In the genomic region with DNA sequence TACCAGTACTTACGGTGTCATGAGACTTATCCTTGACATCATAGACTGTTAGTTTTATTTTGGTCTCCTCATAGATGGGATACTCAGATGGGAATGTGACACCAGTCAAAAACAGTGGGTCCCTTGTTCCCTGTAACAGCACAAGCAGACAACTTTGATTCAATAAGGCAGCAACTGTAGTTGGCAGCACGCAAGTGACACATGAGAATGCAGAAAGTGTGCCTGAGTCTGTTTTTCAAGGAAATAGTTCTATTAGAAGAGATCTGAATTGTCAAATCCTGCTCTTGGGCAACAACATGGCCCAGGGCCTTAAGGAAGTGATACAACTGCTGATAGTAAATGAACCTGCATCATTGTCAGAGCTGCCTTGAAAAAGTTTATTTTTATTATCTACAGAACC, we compare ENCODE assay signal across 10 cellular contexts.
A peak's percentile ranks its signal among the peaks of the same experiment; 100 is the strongest.
DNase-seq lines count a peak whose midpoint lies in the region; ATAC-seq and TF ChIP-seq lines count a peak whose summit lies in the region.
"Had no signal": no experiment of that assay in that cellular context is flagged by ENCODE, and none has a peak within 500 bp of the region (broad histone marks: within the 10 kb centered on the region; RNA-seq: fewer than 3 reads in every experiment).

No MANE protein-coding gene starts in this region.

- no peaks in the 10 kb centered on the region for H3K27me3 Mint-ChIP-seq in activated naive CD4-positive, alpha-beta T cell treated with anti-CD3 and anti-CD28 coated beads, Interleukin-2, amount 50 U/mL, for 24 hours

- no peak overlapping the region for H3K4me3 ChIP-seq in urinary bladder (ENCODE audit: low read depth, low read length)

- no peaks in the 10 kb centered on the region for H3K9me3 Mint-ChIP-seq in activated naive CD4-positive, alpha-beta T cell treated with anti-CD3 and anti-CD28 coated beads, Interleukin-2, amount 50 U/mL, for 24 hours

- peaks cover 2% of the 10 kb centered on the region for H3K4me1 ChIP-seq in urinary bladder (ENCODE audit: insufficient read depth)

- H3K27ac ChIP-seq in urinary bladder (ENCODE audit: low read depth) = peak overlapping the region; percentile 35
- H3K27ac ChIP-seq: C4-2B had no signal

- H3K4me3 Mint-ChIP-seq in activated naive CD4-positive, alpha-beta T cell treated with anti-CD3 and anti-CD28 coated beads, Interleukin-2, amount 50 U/mL, for 24 hours = peak overlapping the region; percentile 98

- peaks cover 28% of the 10 kb centered on the region for H3K36me3 Mint-ChIP-seq in activated naive CD4-positive, alpha-beta T cell treated with anti-CD3 and anti-CD28 coated beads, Interleukin-2, amount 50 U/mL, for 24 hours

- no peaks in the 10 kb centered on the region for H3K36me3 ChIP-seq in urinary bladder (ENCODE audit: insufficient read depth)

- DNase-seq in activated naive CD4-positive, alpha-beta T cell treated with Interleukin-2 at 50 U/mL for 16 hours = peak; percentile 45
- no peak for DNase-seq in activated naive CD4-positive, alpha-beta T cell treated with anti-CD3 and anti-CD28 coated beads, Interleukin-2, amount 50 U/mL, for 16 hours
- DNase-seq in iris pigment epithelial cell (ENCODE audit: low read depth) (peak; percentile 77), COR-L47 (lab: John Stamatoyannopoulos, UW) (no peak)
- DNase-seq: RPMI8226 had no signal

- peaks cover 66% of the 10 kb centered on the region for H3K4me1 Mint-ChIP-seq in activated naive CD4-positive, alpha-beta T cell treated with anti-CD3 and anti-CD28 coated beads, Interleukin-2, amount 50 U/mL, for 24 hours

- H3K27ac Mint-ChIP-seq in activated naive CD4-positive, alpha-beta T cell treated with anti-CD3 and anti-CD28 coated beads, Interleukin-2, amount 50 U/mL, for 24 hours = peak overlapping the region; percentile 99

- ATAC-seq in SK-N-SH treated with all-trans-retinoic acid at 6 μM for 48 hours (no peak), HG03196 (IDR thresholded peaks at IDR 0.05; ENCODE audit: unreplicated experiment) (no peak)

- 78% methylated on average over 2 of the region's 2 CpGs for WGBS in urinary bladder

TF ChIP-seq in SK-N-SH treated with all-trans-retinoic acid at 6 μM for 48 hours, 23 proteins besides CTCF, POLR2A, EP300 and RAD21:
- TF ChIP-seq BACH2 (CRISPR knock-in tag; IDR thresholded peaks at IDR 0.05; ENCODE audit: borderline replicate concordance) (no peak), OSR1 (CRISPR knock-in tag; IDR thresholded peaks at IDR 0.05) (no peak), GLIS3 (CRISPR knock-in tag; IDR thresholded peaks at IDR 0.05) (no peak), SNAI2 (CRISPR knock-in tag; IDR thresholded peaks at IDR 0.05) (no peak), PPARA (CRISPR knock-in tag; IDR thresholded peaks at IDR 0.05; ENCODE audit: borderline replicate concordance) (no peak), ZFP30 (CRISPR knock-in tag; IDR thresholded peaks at IDR 0.05) (no peak), ARNTL (CRISPR knock-in tag; IDR thresholded peaks at IDR 0.05; ENCODE audit: borderline replicate concordance, low read depth) (no peak), ZNF70 (CRISPR knock-in tag; IDR thresholded peaks at IDR 0.05) (no peak), ZNF565 (CRISPR knock-in tag; conservative IDR thresholded peaks at IDR 0.05; ENCODE audit: low read depth) (no peak)
- TF ChIP-seq, protein P1, sequence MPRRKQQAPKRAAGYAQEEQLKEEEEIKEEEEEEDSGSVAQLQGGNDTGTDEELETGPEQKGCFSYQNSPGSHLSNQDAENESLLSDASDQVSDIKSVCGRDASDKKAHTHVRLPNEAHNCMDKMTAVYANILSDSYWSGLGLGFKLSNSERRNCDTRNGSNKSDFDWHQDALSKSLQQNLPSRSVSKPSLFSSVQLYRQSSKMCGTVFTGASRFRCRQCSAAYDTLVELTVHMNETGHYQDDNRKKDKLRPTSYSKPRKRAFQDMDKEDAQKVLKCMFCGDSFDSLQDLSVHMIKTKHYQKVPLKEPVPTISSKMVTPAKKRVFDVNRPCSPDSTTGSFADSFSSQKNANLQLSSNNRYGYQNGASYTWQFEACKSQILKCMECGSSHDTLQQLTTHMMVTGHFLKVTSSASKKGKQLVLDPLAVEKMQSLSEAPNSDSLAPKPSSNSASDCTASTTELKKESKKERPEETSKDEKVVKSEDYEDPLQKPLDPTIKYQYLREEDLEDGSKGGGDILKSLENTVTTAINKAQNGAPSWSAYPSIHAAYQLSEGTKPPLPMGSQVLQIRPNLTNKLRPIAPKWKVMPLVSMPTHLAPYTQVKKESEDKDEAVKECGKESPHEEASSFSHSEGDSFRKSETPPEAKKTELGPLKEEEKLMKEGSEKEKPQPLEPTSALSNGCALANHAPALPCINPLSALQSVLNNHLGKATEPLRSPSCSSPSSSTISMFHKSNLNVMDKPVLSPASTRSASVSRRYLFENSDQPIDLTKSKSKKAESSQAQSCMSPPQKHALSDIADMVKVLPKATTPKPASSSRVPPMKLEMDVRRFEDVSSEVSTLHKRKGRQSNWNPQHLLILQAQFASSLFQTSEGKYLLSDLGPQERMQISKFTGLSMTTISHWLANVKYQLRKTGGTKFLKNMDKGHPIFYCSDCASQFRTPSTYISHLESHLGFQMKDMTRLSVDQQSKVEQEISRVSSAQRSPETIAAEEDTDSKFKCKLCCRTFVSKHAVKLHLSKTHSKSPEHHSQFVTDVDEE (CRISPR knock-in tag; IDR thresholded peaks at IDR 0.05) = no peak
- TF ChIP-seq, protein P2, sequence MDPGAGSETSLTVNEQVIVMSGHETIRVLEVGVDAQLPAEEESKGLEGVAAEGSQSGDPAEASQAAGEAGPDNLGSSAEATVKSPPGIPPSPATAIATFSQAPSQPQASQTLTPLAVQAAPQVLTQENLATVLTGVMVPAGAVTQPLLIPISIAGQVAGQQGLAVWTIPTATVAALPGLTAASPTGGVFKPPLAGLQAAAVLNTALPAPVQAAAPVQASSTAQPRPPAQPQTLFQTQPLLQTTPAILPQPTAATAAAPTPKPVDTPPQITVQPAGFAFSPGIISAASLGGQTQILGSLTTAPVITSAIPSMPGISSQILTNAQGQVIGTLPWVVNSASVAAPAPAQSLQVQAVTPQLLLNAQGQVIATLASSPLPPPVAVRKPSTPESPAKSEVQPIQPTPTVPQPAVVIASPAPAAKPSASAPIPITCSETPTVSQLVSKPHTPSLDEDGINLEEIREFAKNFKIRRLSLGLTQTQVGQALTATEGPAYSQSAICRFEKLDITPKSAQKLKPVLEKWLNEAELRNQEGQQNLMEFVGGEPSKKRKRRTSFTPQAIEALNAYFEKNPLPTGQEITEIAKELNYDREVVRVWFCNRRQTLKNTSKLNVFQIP (CRISPR knock-in tag; IDR thresholded peaks at IDR 0.05; ENCODE audit: borderline replicate concordance, low read depth) = no peak
- TF ChIP-seq, protein P3, sequence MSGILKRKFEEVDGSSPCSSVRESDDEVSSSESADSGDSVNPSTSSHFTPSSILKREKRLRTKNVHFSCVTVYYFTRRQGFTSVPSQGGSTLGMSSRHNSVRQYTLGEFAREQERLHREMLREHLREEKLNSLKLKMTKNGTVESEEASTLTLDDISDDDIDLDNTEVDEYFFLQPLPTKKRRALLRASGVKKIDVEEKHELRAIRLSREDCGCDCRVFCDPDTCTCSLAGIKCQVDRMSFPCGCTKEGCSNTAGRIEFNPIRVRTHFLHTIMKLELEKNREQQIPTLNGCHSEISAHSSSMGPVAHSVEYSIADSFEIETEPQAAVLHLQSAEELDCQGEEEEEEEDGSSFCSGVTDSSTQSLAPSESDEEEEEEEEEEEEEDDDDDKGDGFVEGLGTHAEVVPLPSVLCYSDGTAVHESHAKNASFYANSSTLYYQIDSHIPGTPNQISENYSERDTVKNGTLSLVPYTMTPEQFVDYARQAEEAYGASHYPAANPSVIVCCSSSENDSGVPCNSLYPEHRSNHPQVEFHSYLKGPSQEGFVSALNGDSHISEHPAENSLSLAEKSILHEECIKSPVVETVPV (CRISPR knock-in tag; IDR thresholded peaks at IDR 0.05) = no peak
TF ChIP-seq in SK-N-SH treated with all-trans-retinoic acid at 6 μM for 48 hours: peak in this region for 0.

Comparison
In these comparisons a context has a peak if more than half of its experiments do, and no peak if none do; other contexts are left out.
1. DNase-seq: peak in activated naive CD4-positive, alpha-beta T cell treated with Interleukin-2 at 50 U/mL for 16 hours (single experiment) and iris pigment epithelial cell (single experiment); none in activated naive CD4-positive, alpha-beta T cell treated with anti-CD3 and anti-CD28 coated beads, Interleukin-2, amount 50 U/mL, for 16 hours (single experiment) and COR-L47 (single experiment).